Comparison of ENCODE assay signal across 13 cellular contexts in genomic region chr1:100502052-100502792, GRCh38. TPM values are rescaled to one million over a fixed set of nuclear protein-coding genes. Genes with fewer than 3 reads are reported as not detected.
DNase-seq lines count a peak whose midpoint lies in the region; ATAC-seq lines count a peak whose summit lies in the region.
"Had no signal": no experiment of that assay in that cellular context is flagged by ENCODE, and none has a peak within 500 bp of the region (broad histone marks: within the 10 kb centered on the region; RNA-seq: fewer than 3 reads in every experiment).

No MANE protein-coding gene starts in this region.

- peak overlapping the region in 6 of 8 donors; percentile 3 to 36 (median 30) for H3K27ac Mint-ChIP-seq in CD8-positive, alpha-beta memory T cell
- H3K27ac Mint-ChIP-seq in stimulated activated memory B cell treated with anti-CD40 and anti-IgM and Interleukin-4, amounts not matched to agents 10 μg/mL and 1 μg/mL and 100 μg/mL, for 72 hours = no peak overlapping the region
- H3K27ac Mint-ChIP-seq: activated CD8-positive, alpha-beta T cell treated with anti-CD3 and anti-CD28 coated beads for 36 hours; memory B cell had no signal

- H3K4me3 Mint-ChIP-seq in CD8-positive, alpha-beta memory T cell = no peak overlapping the region
- no peak overlapping the region for H3K4me3 Mint-ChIP-seq in stimulated activated memory B cell treated with anti-CD40 and anti-IgM and Interleukin-4, amounts not matched to agents 10 μg/mL and 1 μg/mL and 100 μg/mL, for 72 hours
- H3K4me3 Mint-ChIP-seq: activated CD8-positive, alpha-beta T cell treated with anti-CD3 and anti-CD28 coated beads for 36 hours; memory B cell had no signal

- peaks cover 0 to 2% of the 10 kb centered on the region in 2 donors for H3K27me3 Mint-ChIP-seq in CD8-positive, alpha-beta memory T cell
- no peaks in the 10 kb centered on the region for H3K27me3 Mint-ChIP-seq in stimulated activated memory B cell treated with anti-CD40 and anti-IgM and Interleukin-4, amounts not matched to agents 10 μg/mL and 1 μg/mL and 100 μg/mL, for 72 hours
- H3K27me3 Mint-ChIP-seq: activated CD8-positive, alpha-beta T cell treated with anti-CD3 and anti-CD28 coated beads for 36 hours; memory B cell had no signal

- H3K4me1 ChIP-seq in CD8-positive, alpha-beta memory T cell (ENCODE audit: insufficient read depth, low read length) = no peaks in the 10 kb centered on the region

- peaks cover 30 to 53% (median 48%) of the 10 kb centered on the region in 3 donors for H3K4me1 Mint-ChIP-seq in CD8-positive, alpha-beta memory T cell
- no peaks in the 10 kb centered on the region for H3K4me1 Mint-ChIP-seq in stimulated activated memory B cell treated with anti-CD40 and anti-IgM and Interleukin-4, amounts not matched to agents 10 μg/mL and 1 μg/mL and 100 μg/mL, for 72 hours
- H3K4me1 Mint-ChIP-seq: memory B cell had no signal

- DNase-seq in CD8-positive, alpha-beta memory T cell = no peak
- DNase-seq in HS-5 (ENCODE audit: low read depth) (peak; percentile 22), NCI-H748 (lab: John Stamatoyannopoulos, UW; ENCODE audit: unreplicated experiment) (peak; percentile 89), epithelial cell of prostate (ENCODE audit: low read depth, low spot score) (peak; percentile 64), GM03348 (ENCODE audit: low spot score) (no peak), Right ventricle myocardium inferior (ENCODE audit: missing footprints) (no peak)
- DNase-seq: activated CD8-positive, alpha-beta T cell treated with anti-CD3 and anti-CD28 coated beads for 36 hours; cerebellar nuclear complex; glutamatergic neuron had no signal

- H3K9me3 ChIP-seq in CD8-positive, alpha-beta memory T cell (ENCODE audit: low read length) = no peaks in the 10 kb centered on the region

- no peaks in the 10 kb centered on the region for H3K27me3 ChIP-seq in CD8-positive, alpha-beta memory T cell (ENCODE audit: insufficient read depth, low read length, poor library complexity, severe bottlenecking)

- POLR2A ChIA-PET in CD8-positive, alpha-beta memory T cell (lab: Charles Lee) = no interaction called here

- H3K4me3 ChIP-seq in CD8-positive, alpha-beta memory T cell (ENCODE audit: low read length) = no peak overlapping the region

- intact Hi-C loops in Right ventricle myocardium inferior (cut with DNase I) = no loop called here

- no peak for ATAC-seq in stimulated activated memory B cell treated with anti-CD40 and anti-IgM and Interleukin-4, amounts not matched to agents 10 μg/mL and 1 μg/mL and 100 μg/mL, for 72 hours
- ATAC-seq in Right ventricle myocardium inferior = no peak
- no peak for ATAC-seq in GM21619 (IDR thresholded peaks at IDR 0.05; ENCODE audit: unreplicated experiment)
- ATAC-seq: activated CD8-positive, alpha-beta T cell treated with anti-CD3 and anti-CD28 coated beads for 36 hours had no signal

- CTCF ChIA-PET in CD8-positive, alpha-beta memory T cell (lab: Charles Lee) = interaction anchor here (1.0 kb wide), 1 partner anchor 9 kb away, joined by 3 read pairs; no protein-coding TSS in a partner anchor

- H3K36me3 Mint-ChIP-seq in CD8-positive, alpha-beta memory T cell = peaks cover 20 to 91% (median 54%) of the 10 kb centered on the region in 3 donors
- H3K36me3 Mint-ChIP-seq in stimulated activated memory B cell treated with anti-CD40 and anti-IgM and Interleukin-4, amounts not matched to agents 10 μg/mL and 1 μg/mL and 100 μg/mL, for 72 hours = peaks cover 70% of the 10 kb centered on the region

- H3K36me3 ChIP-seq in CD8-positive, alpha-beta memory T cell (ENCODE audit: insufficient read depth, low read length) = peaks cover 52% of the 10 kb centered on the region

- no peaks in the 10 kb centered on the region for H3K9me3 Mint-ChIP-seq in CD8-positive, alpha-beta memory T cell
- no peaks in the 10 kb centered on the region for H3K9me3 Mint-ChIP-seq in stimulated activated memory B cell treated with anti-CD40 and anti-IgM and Interleukin-4, amounts not matched to agents 10 μg/mL and 1 μg/mL and 100 μg/mL, for 72 hours
- H3K9me3 Mint-ChIP-seq: activated CD8-positive, alpha-beta T cell treated with anti-CD3 and anti-CD28 coated beads for 36 hours; memory B cell had no signal

- no peak overlapping the region for H3K27ac ChIP-seq in CD8-positive, alpha-beta memory T cell (ENCODE audit: low read depth, low read length)
- peak overlapping the region; percentile 28 for H3K27ac ChIP-seq in epithelial cell of prostate
- H3K27ac ChIP-seq: HL-60 had no signal

RNA-seq across cellular contexts. Expression of gene GPR88, which starts 35.7 kb away (rescaled TPM):
- under 1 TPM in 1 of 2 experiments, not detected in 1; 0.07 TPM for total RNA-seq in CD8-positive, alpha-beta memory T cell
- not detected for polyA plus RNA-seq in CD8-positive, alpha-beta memory T cell
- total RNA-seq in Right ventricle myocardium inferior = not detected

Comparison
In these comparisons a context has a peak if more than half of its experiments do, and no peak if none do; other contexts are left out.
1. DNase-seq: peak in HS-5 (single experiment), NCI-H748 (single experiment) and epithelial cell of prostate (single experiment); none in CD8-positive, alpha-beta memory T cell (0 of 5), GM03348 (single experiment) and Right ventricle myocardium inferior (single experiment).